Comparison of ENCODE assay signal across 8 cellular contexts in the genomic region with DNA sequence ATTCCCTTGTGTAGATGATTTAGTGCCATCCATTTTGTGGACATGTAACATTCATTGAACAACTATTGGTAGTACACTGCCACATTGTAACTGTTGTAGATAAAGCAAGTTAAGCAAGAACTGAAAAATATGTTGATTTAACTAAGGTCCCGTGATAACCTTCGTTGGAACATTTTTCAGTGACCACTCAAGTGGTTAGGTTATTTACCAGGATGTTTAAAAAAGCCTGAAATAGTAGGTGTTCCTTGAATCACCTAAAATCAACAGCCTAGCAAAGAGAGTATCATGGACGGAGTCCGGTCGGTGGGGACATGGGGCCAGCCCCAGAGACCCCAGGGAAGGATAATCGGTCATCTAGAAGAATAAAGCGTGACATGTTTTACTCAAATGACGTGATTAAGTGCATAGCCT. TPM values are rescaled to one million over a fixed set of nuclear protein-coding genes. Genes with fewer than 3 reads are reported as not detected.
DNase-seq lines count a peak whose midpoint lies in the region; ATAC-seq, FAIRE-seq and TF ChIP-seq lines count a peak whose summit lies in the region.

No MANE protein-coding gene starts in this region.

- H3K36me3 ChIP-seq in SJCRH30, result peaks cover 11% of the 10 kb centered on the region
- H3K36me3 ChIP-seq in fibroblast of lung (ENCODE audit: control insufficient read depth, insufficient read depth, low read length), result no peaks in the 10 kb centered on the region

- H2AFZ ChIP-seq in fibroblast of lung (ENCODE audit: low read length), result no peak overlapping the region

- no peak for DNase-seq in GM19239 (ENCODE audit: insufficient read length, low spot score)
- no peak for DNase-seq in SJCRH30
- DNase-seq in fibroblast of lung (ENCODE audit: low read depth in 2 of 2), result peak in 1 of 2 donors; percentile 27
- no peak for DNase-seq in retinal pigment epithelial cell (ENCODE audit: low read depth)
- DNase-seq in amniotic stem cell (lab: John Stamatoyannopoulos, UW), result no peak
- DNase-seq in globus pallidus (ENCODE audit: low spot score), result no peak
- DNase-seq in left colon, result no peak

- H3K4me3 ChIP-seq in SJCRH30, result peak overlapping the region; percentile 93
- H3K4me3 ChIP-seq in fibroblast of lung (replicated peaks in 1 of 4; ENCODE audit: control extremely low read depth in 1 of 4, insufficient read depth in 1 of 4, low read depth in 3 of 4, low read length in 4 of 4), result peak overlapping the region; percentile 66 to 91 (median 84)
- H3K4me3 ChIP-seq in retinal pigment epithelial cell (ENCODE audit: low read length), result peak overlapping the region; percentile 91

- peak overlapping the region; percentile 98 for H3K4me2 ChIP-seq in fibroblast of lung (ENCODE audit: extremely low read depth, insufficient read depth, low read length)

- H3K79me2 ChIP-seq in fibroblast of lung (ENCODE audit: control insufficient read depth, insufficient read depth, low read length), result peaks cover 75% of the 10 kb centered on the region

- H3K27me3 ChIP-seq in SJCRH30 (no peaks in the 10 kb centered on the region), fibroblast of lung (ENCODE audit: control insufficient read depth, insufficient read depth, low read length) (no peaks in the 10 kb centered on the region)

- H3K9me3 ChIP-seq in SJCRH30 (replicated peaks), result no peaks in the 10 kb centered on the region
- no peaks in the 10 kb centered on the region for H3K9me3 ChIP-seq in fibroblast of lung (ENCODE audit: control insufficient read depth, insufficient read depth, low read depth, low read length)

- H3K9ac ChIP-seq in fibroblast of lung (ENCODE audit: insufficient read depth, low read length), result no peak overlapping the region

- intact Hi-C loops in left colon (cut with DNase I, micrococcal nuclease), result no loop called here

- peaks cover 6% of the 10 kb centered on the region for H4K20me1 ChIP-seq in fibroblast of lung (ENCODE audit: control insufficient read depth, extremely low read depth, insufficient read depth, low read length)

- H3K27ac ChIP-seq in SJCRH30, result peak overlapping the region; percentile 86; the same call in 1 of the 2 replicates
- H3K27ac ChIP-seq in fibroblast of lung (ENCODE audit: insufficient read depth, low read length), result peak overlapping the region; percentile 87

- peak; percentile 52 for FAIRE-seq in GM19239 (lab: Jason Lieb, UNC)

- no peak for TF ChIP-seq CTCF in fibroblast of lung (conservative IDR thresholded peaks at IDR 0.05 in 1 of 2, IDR thresholded peaks at IDR 0.05 in 1 of 2; ENCODE audit: low read depth in 1 of 2, low read length in 2 of 2)
- TF ChIP-seq CTCF in retinal pigment epithelial cell (conservative IDR thresholded peaks at IDR 0.05; ENCODE audit: low read depth, low read length), result no peak

- peaks cover 15% of the 10 kb centered on the region for H3K4me1 ChIP-seq in SJCRH30
- H3K4me1 ChIP-seq in fibroblast of lung (ENCODE audit: control insufficient read depth, extremely low read depth, insufficient read depth, low read length), result peaks cover 7% of the 10 kb centered on the region

- ATAC-seq in HG03108 (IDR thresholded peaks at IDR 0.05; ENCODE audit: unreplicated experiment) (no peak), left colon (no peak)

RNA-seq across cellular contexts. Expression of gene AMD1, which starts 2.6 kb away (rescaled TPM):
- total RNA-seq in SJCRH30 (2014; rRNA removed; shearing (Covaris generic)), result 181 and 193 TPM in 2 replicates
- total RNA-seq in fibroblast of lung (33.4 and 33.9 TPM in 2 replicates), left colon (10 to 100 TPM; 62.0 to 64.1 TPM)
- 92.5 and 107 TPM in 2 replicates for polyA plus RNA-seq in fibroblast of lung
- 42.2 and 42.5 TPM in 2 replicates for polyA plus RNA-seq in fibroblast of lung (2012)
- 5.5 and 6.7 TPM in 2 replicates for polyA minus RNA-seq in fibroblast of lung (ENCODE audit: low replicate concordance)
